ENCODE assay signal across 16 cellular contexts in the genomic region with DNA sequence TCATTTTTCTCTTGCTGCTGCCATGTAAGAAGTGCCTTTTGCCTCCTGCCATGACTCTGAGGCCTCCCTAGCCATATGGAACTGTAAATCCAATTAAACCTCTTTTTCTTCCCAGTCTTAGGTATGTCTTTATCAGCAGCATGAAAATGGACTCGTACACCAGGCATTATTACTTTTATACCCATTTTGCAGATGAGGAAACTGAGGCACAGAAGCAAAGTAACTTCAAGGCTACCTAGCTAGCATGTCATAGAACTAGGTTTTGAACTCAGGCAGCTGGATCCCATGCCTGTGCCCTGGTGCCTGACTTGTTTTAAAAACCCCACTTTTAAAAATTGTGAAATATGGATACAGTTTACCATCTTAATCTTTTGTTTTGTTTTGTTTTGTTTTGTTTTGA. TPM values are rescaled to one million over a fixed set of nuclear protein-coding genes. Genes with fewer than 3 reads are reported as not detected.
DNase-seq lines count a peak whose midpoint lies in the region; ATAC-seq, FAIRE-seq and TF ChIP-seq lines count a peak whose summit lies in the region.
"Had no signal": no experiment of that assay in that cellular context is flagged by ENCODE, and none has a peak within 500 bp of the region (broad histone marks: within the 10 kb centered on the region; RNA-seq: fewer than 3 reads in every experiment).

No MANE protein-coding gene starts in this region.

- WGBS in HepG2 (ENCODE audit: low lambda C conversion rate), result 82% methylated on average over 1 of the region's 1 CpG
- WGBS in right lobe of liver (ENCODE audit: insufficient coverage, low coverage, low lambda C conversion rate, missing lambda C conversion rate), result 88% methylated on average over 1 of the region's 1 CpG
- 85% methylated on average over 1 of the region's 1 CpG for WGBS in esophagus muscularis mucosa

- TF ChIP-seq POLR2A in HepG2 (IDR thresholded peaks at IDR 0.05; ENCODE audit: insufficient read depth in 1 of 2, low read depth in 2 of 2, low read length in 2 of 2) (no peak), right lobe of liver (IDR thresholded peaks at IDR 0.05) (no peak), esophagus muscularis mucosa (IDR thresholded peaks at IDR 0.05; ENCODE audit: low read depth) (no peak)

- in situ Hi-C loops in HepG2 (cut with HindIII; ENCODE audit: extremely low pct_ligation_motif_present, low pct_unique_long_range_greater_than_20kb), result no loop called here

- H3K4me2 ChIP-seq in HepG2 (ENCODE audit: low read depth, low read length), result no peak overlapping the region
- no peak overlapping the region for H3K4me2 ChIP-seq in parathyroid adenoma (ENCODE audit: low read length)

- H2AFZ ChIP-seq in HepG2 (ENCODE audit: low read length) (no peak overlapping the region), parathyroid adenoma (no peak overlapping the region)

- BruUV-seq in HepG2 (replicated peaks; lab: Mats Ljungman, UMichigan), result no TSS peak

- H3K27ac ChIP-seq in HepG2 (ENCODE audit: extremely low read length, insufficient read depth, low read length), result no peak overlapping the region
- peak overlapping the region in 1 of 3 donors; percentile 58 for H3K27ac ChIP-seq in right lobe of liver
- H3K27ac ChIP-seq in esophagus muscularis mucosa (replicated peaks in 1 of 4), result peak overlapping the region; percentile 72 to 82 (median 76)
- H3K27ac ChIP-seq in parathyroid adenoma, result peak overlapping the region; percentile 77

- no peak overlapping the region for H3K9ac ChIP-seq in HepG2 (ENCODE audit: insufficient read depth, low read depth, low read length)
- no peak overlapping the region for H3K9ac ChIP-seq in parathyroid adenoma

- H3K79me2 ChIP-seq in HepG2 (ENCODE audit: insufficient read depth, low read length) (peaks cover 3% of the 10 kb centered on the region), parathyroid adenoma (peaks cover 12% of the 10 kb centered on the region)

- intact Hi-C loops in HepG2 (cut with micrococcal nuclease; ENCODE audit: unreplicated experiment) (no loop called here), right lobe of liver (cut with DNase I) (no loop called here), esophagus muscularis mucosa (cut with DNase I) (no loop called here)

- TF ChIP-seq EP300 in HepG2 (IDR thresholded peaks at IDR 0.05; ENCODE audit: low read depth in 2 of 2, low read length in 2 of 2) (no peak), HepG2 (CRISPR knock-in tag; IDR thresholded peaks at IDR 0.05; ENCODE audit: borderline replicate concordance) (no peak), esophagus muscularis mucosa (IDR thresholded peaks at IDR 0.05) (no peak)

- H3K4me1 ChIP-seq in HepG2 (ENCODE audit: insufficient read depth, low read length) (peaks cover 19% of the 10 kb centered on the region), right lobe of liver (peaks cover 0 to 22% (median 6%) of the 10 kb centered on the region in 4 donors), esophagus muscularis mucosa (peaks cover 36 to 49% (median 46%) of the 10 kb centered on the region in 4 donors), parathyroid adenoma (peaks cover 12% of the 10 kb centered on the region)

- no peak overlapping the region for H3K4me3 ChIP-seq in HepG2 (replicated peaks in 1 of 3; ENCODE audit: insufficient read depth in 1 of 3, low read depth in 2 of 3, low read length in 3 of 3)
- no peak overlapping the region for H3K4me3 ChIP-seq in right lobe of liver
- no peak overlapping the region for H3K4me3 ChIP-seq in esophagus muscularis mucosa
- H3K4me3 ChIP-seq in parathyroid adenoma (ENCODE audit: low read depth, low read length), result no peak overlapping the region
- H3K4me3 ChIP-seq in foreskin fibroblast (ENCODE audit: low read depth in 1 of 2, low read length in 2 of 2), result no peak overlapping the region

- TF ChIP-seq CTCF in HepG2 (CRISPR knock-in tag; IDR thresholded peaks at IDR 0.05) (no peak), right lobe of liver (IDR thresholded peaks at IDR 0.05) (no peak), esophagus muscularis mucosa (IDR thresholded peaks at IDR 0.05) (no peak), parathyroid adenoma (IDR thresholded peaks at IDR 0.05) (no peak), foreskin fibroblast (IDR thresholded peaks at IDR 0.05; ENCODE audit: low read depth, low read length) (no peak)

- no peak for FAIRE-seq in HepG2 (lab: Jason Lieb, UNC)
- FAIRE-seq in urothelium cell line (lab: Jason Lieb, UNC), result peak; percentile 42

- no peak for TF ChIP-seq RAD21 in HepG2 (CRISPR knock-in tag; IDR thresholded peaks at IDR 0.05)

- no peak for DNase-seq in HepG2 (ENCODE audit: low spot score)
- no peak for DNase-seq in right lobe of liver
- no peak for DNase-seq in esophagus muscularis mucosa (ENCODE audit: extremely low spot score)
- DNase-seq in urothelium cell line (ENCODE audit: low spot score), result no peak
- DNase-seq in foreskin fibroblast, result no peak
- DNase-seq in stimulated activated CD4-positive, alpha-beta T cell treated with anti-CD3 and anti-CD28 coated beads, Interleukin-2, amount 100 ng/mL, for 48 hours, result no peak
- DNase-seq: activated CD8-positive, alpha-beta T cell treated with anti-CD3 and anti-CD28 coated beads for 36 hours; CD8-positive, alpha-beta T cell; HFFc6; NCI-H1694 treated with DMSO at 0.1 percent for 48 hours; NCI-H510A had no signal

- CTCF ChIA-PET in HepG2 (lab: Yijun Ruan, JAX; ENCODE audit: low intra/inter-chr PET ratio, low total read pairs), result no interaction called here

- H4K20me1 ChIP-seq in HepG2 (ENCODE audit: insufficient read depth, low read length), result no peaks in the 10 kb centered on the region

- ATAC-seq in HepG2 (no peak), right lobe of liver (no peak), GM18519 (IDR thresholded peaks at IDR 0.05; ENCODE audit: low FRiP score, unreplicated experiment) (no peak)
- ATAC-seq: activated CD8-positive, alpha-beta T cell treated with anti-CD3 and anti-CD28 coated beads for 36 hours; CD8-positive, alpha-beta T cell had no signal

- POLR2A ChIA-PET in HepG2 (lab: Yijun Ruan, JAX), result no interaction called here

- H3K9me3 ChIP-seq in HepG2 (ENCODE audit: low read length) (no peaks in the 10 kb centered on the region), right lobe of liver (no peaks in the 10 kb centered on the region), esophagus muscularis mucosa (no peaks in the 10 kb centered on the region), parathyroid adenoma (ENCODE audit: control insufficient read depth, low read length) (no peaks in the 10 kb centered on the region)

- H3K27me3 ChIP-seq in HepG2 (ENCODE audit: control insufficient read depth in 1 of 2, insufficient read depth in 2 of 2, low read length in 2 of 2), result no peaks in the 10 kb centered on the region
- H3K27me3 ChIP-seq in right lobe of liver, result no peaks in the 10 kb centered on the region
- no peaks in the 10 kb centered on the region for H3K27me3 ChIP-seq in esophagus muscularis mucosa
- no peaks in the 10 kb centered on the region for H3K27me3 ChIP-seq in parathyroid adenoma (ENCODE audit: control insufficient read depth, insufficient read depth, low read length)

- H3K36me3 ChIP-seq in HepG2 (replicated peaks in 1 of 2; ENCODE audit: control insufficient read depth in 1 of 2, insufficient read depth in 2 of 2, low read length in 2 of 2) (peaks cover 0 to 1% of the 10 kb centered on the region in 2 experiments; a peak in 2 of 5 replicates), right lobe of liver (no peaks in the 10 kb centered on the region), esophagus muscularis mucosa (no peaks in the 10 kb centered on the region), parathyroid adenoma (ENCODE audit: control insufficient read depth, insufficient read depth, low read length) (no peaks in the 10 kb centered on the region)

RNA-seq across cellular contexts. Expression of gene KIAA1671, which starts 25.8 kb away (rescaled TPM):
- total RNA-seq in HepG2 (2016; rRNA removed; fragmentation: Illumina TruSeq; extraction: Trizol) (12.0 and 13.5 TPM in 2 replicates), right lobe of liver (10 to 100 TPM; 31.1 to 56.6 (median 39.2) TPM), esophagus muscularis mucosa (10 to 100 TPM; 14.2 to 34.2 (median 22.6) TPM)
- 1.2 and 1.5 TPM in 2 replicates for total RNA-seq in HepG2 (2016; cell fraction: cytosol; rRNA removed; fragmentation: Illumina TruSeq; extraction: Trizol; ENCODE audit: low read depth)
- total RNA-seq in HepG2 (2016; cell fraction: insoluble cytoplasmic fraction; rRNA removed; fragmentation: Illumina TruSeq; extraction: Trizol), result 10.6 and 12.4 TPM in 2 replicates
- total RNA-seq in HepG2 (2016; cell fraction: membrane; rRNA removed; fragmentation: Illumina TruSeq; extraction: Trizol), result 5.9 TPM in 2 replicates
- 18.9 and 21.9 TPM in 2 replicates for total RNA-seq in HepG2 (2016; cell fraction: nucleus; rRNA removed; fragmentation: Illumina TruSeq; extraction: Trizol)
- polyA plus RNA-seq in HepG2 (2011; rRNA removed), result 13.6 and 13.7 TPM in 2 replicates
- polyA plus RNA-seq in HepG2 (2011; cell fraction: cytosol; rRNA removed), result 6.1 and 8.9 TPM in 2 replicates
- 14.1 and 14.4 TPM in 2 replicates for polyA plus RNA-seq in HepG2 (2011; cell fraction: nucleus; rRNA removed)
- polyA plus RNA-seq in HepG2 (2012), result 8.2 and 9.7 TPM in 2 replicates
- 0.76 and 0.78 TPM in 2 replicates for polyA plus RNA-seq in HepG2 (2016; cell fraction: cytosol; fragmentation: Illumina TruSeq; extraction: Trizol; ENCODE audit: low read depth)
- polyA plus RNA-seq in HepG2 (2016; cell fraction: insoluble cytoplasmic fraction; fragmentation: Illumina TruSeq; extraction: Trizol; ENCODE audit: low read depth), result 10.8 and 14.0 TPM in 2 replicates
- polyA plus RNA-seq in HepG2 (2016; cell fraction: membrane; fragmentation: Illumina TruSeq; extraction: Trizol; ENCODE audit: low read depth), result 2.0 and 2.7 TPM in 2 replicates
- 16.4 and 16.6 TPM in 2 replicates for polyA plus RNA-seq in HepG2 (2016; cell fraction: nucleus; fragmentation: Illumina TruSeq; extraction: Trizol; ENCODE audit: insufficient read depth, low read depth)
- polyA minus RNA-seq in HepG2 (2011; rRNA and poly(A)+ RNA removed; ENCODE audit: low replicate concordance), result 20.3 and 22.7 TPM in 2 replicates
- 12.7 and 14.7 TPM in 2 replicates for polyA minus RNA-seq in HepG2 (2011; cell fraction: cytosol; rRNA and poly(A)+ RNA removed)
- polyA minus RNA-seq in HepG2 (2011; cell fraction: nucleus; rRNA and poly(A)+ RNA removed), result 27.4 and 35.6 TPM in 2 replicates

RNA-seq across cellular contexts. Expression of gene LHFPL7, which starts 31.8 kb away (rescaled TPM):
- total RNA-seq in HepG2 (2016; rRNA removed; fragmentation: Illumina TruSeq; extraction: Trizol) (not detected in 2 replicates), right lobe of liver (not detected), esophagus muscularis mucosa (not detected)
- not detected in 2 replicates for total RNA-seq in HepG2 (2016; cell fraction: cytosol; rRNA removed; fragmentation: Illumina TruSeq; extraction: Trizol; ENCODE audit: low read depth)
- total RNA-seq in HepG2 (2016; cell fraction: insoluble cytoplasmic fraction; rRNA removed; fragmentation: Illumina TruSeq; extraction: Trizol), result not detected in 2 replicates
- not detected in 2 replicates for total RNA-seq in HepG2 (2016; cell fraction: membrane; rRNA removed; fragmentation: Illumina TruSeq; extraction: Trizol)
- not detected in 2 replicates for total RNA-seq in HepG2 (2016; cell fraction: nucleus; rRNA removed; fragmentation: Illumina TruSeq; extraction: Trizol)
- not detected in 2 replicates for polyA plus RNA-seq in HepG2 (2011; rRNA removed)
- polyA plus RNA-seq in HepG2 (2011; cell fraction: cytosol; rRNA removed), result not detected in 2 replicates
- not detected in 2 replicates for polyA plus RNA-seq in HepG2 (2011; cell fraction: nucleus; rRNA removed)
- not detected in 2 replicates for polyA plus RNA-seq in HepG2 (2012)
- not detected in 2 replicates for polyA plus RNA-seq in HepG2 (2016; cell fraction: cytosol; fragmentation: Illumina TruSeq; extraction: Trizol; ENCODE audit: low read depth)
- polyA plus RNA-seq in HepG2 (2016; cell fraction: insoluble cytoplasmic fraction; fragmentation: Illumina TruSeq; extraction: Trizol; ENCODE audit: low read depth), result not detected in 2 replicates
- polyA plus RNA-seq in HepG2 (2016; cell fraction: membrane; fragmentation: Illumina TruSeq; extraction: Trizol; ENCODE audit: low read depth), result not detected in 2 replicates
- polyA plus RNA-seq in HepG2 (2016; cell fraction: nucleus; fragmentation: Illumina TruSeq; extraction: Trizol; ENCODE audit: insufficient read depth, low read depth), result not detected in 2 replicates
- not detected in 2 replicates for polyA minus RNA-seq in HepG2 (2011; rRNA and poly(A)+ RNA removed; ENCODE audit: low replicate concordance)
- polyA minus RNA-seq in HepG2 (2011; cell fraction: cytosol; rRNA and poly(A)+ RNA removed), result not detected in 2 replicates
- polyA minus RNA-seq in HepG2 (2011; cell fraction: nucleus; rRNA and poly(A)+ RNA removed), result not detected in 2 replicates
- total RNA-seq: activated CD8-positive, alpha-beta T cell treated with anti-CD3 and anti-CD28 coated beads for 36 hours; activated T-helper 1 cell treated with anti-CD3 and anti-CD28 coated beads, Interleukin-12 subunit alpha, Interleukin-12 subunit beta, Interleukin-2, Interleukin-4 antibody, amounts not matched to agents 30 ng/mL and 10 ng/mL and 1 ng/mL, durations not matched to agents 14 hours and 24 hours and 36 hours; CD8-positive, alpha-beta T cell; HFFc6; osteoblast had no signal
- polyA plus RNA-seq: adipose tissue had no signal
